Comparison of ENCODE assay signal across 9 cellular contexts in genomic region chr15:101070024-101070423, GRCh38.
DNase-seq lines count a peak whose midpoint lies in the region; ATAC-seq and TF ChIP-seq lines count a peak whose summit lies in the region.
"Had no signal": no experiment of that assay in that cellular context is flagged by ENCODE, and none has a peak within 500 bp of the region (broad histone marks: within the 10 kb centered on the region; RNA-seq: fewer than 3 reads in every experiment).

No MANE protein-coding gene starts in this region.

- H3K27me3 Mint-ChIP-seq in activated naive CD8-positive, alpha-beta T cell: no peaks in the 10 kb centered on the region
- no peaks in the 10 kb centered on the region for H3K27me3 Mint-ChIP-seq in stimulated activated naive B cell treated with anti-CD40 and anti-IgM and Interleukin-4, amounts not matched to agents 10 μg/mL and 1 μg/mL and 100 μg/mL, for 72 hours

- H3K9me3 Mint-ChIP-seq in activated naive CD8-positive, alpha-beta T cell (ENCODE audit: low read depth): no peaks in the 10 kb centered on the region
- no peaks in the 10 kb centered on the region for H3K9me3 Mint-ChIP-seq in stimulated activated naive B cell treated with anti-CD40 and anti-IgM and Interleukin-4, amounts not matched to agents 10 μg/mL and 1 μg/mL and 100 μg/mL, for 72 hours

- H3K27me3 ChIP-seq in HUES64 (ENCODE audit: insufficient read depth, low read length) (no peaks in the 10 kb centered on the region), iPS-20b (ENCODE audit: insufficient read depth, low read length) (no peaks in the 10 kb centered on the region)

- peak overlapping the region; percentile 50 for H3K27ac Mint-ChIP-seq in activated naive CD8-positive, alpha-beta T cell
- peak overlapping the region; percentile 68 for H3K27ac Mint-ChIP-seq in stimulated activated naive B cell treated with anti-CD40 and anti-IgM and Interleukin-4, amounts not matched to agents 10 μg/mL and 1 μg/mL and 100 μg/mL, for 72 hours

- H3K9ac ChIP-seq in HUES64 (ENCODE audit: low read depth, low read length) (peak overlapping the region; percentile 82), iPS-20b (ENCODE audit: low read depth, low read length) (peak overlapping the region; percentile 92)

- H3K9me3 ChIP-seq in HUES64 (ENCODE audit: insufficient read depth, low read depth, low read length): peaks cover 9% of the 10 kb centered on the region; the same call in 1 of the 2 replicates
- no peaks in the 10 kb centered on the region for H3K9me3 ChIP-seq in iPS-20b (ENCODE audit: insufficient read depth, low read depth, low read length)

- H3K4me3 ChIP-seq in HUES64 (ENCODE audit: low read length) (no peak overlapping the region), iPS-20b (ENCODE audit: low read length) (peak overlapping the region; percentile 13; the same call in 1 of the 2 replicates)

- whole genome bisulfite sequencing in HUES64: 69% methylated on average over 6 of the region's 6 CpGs

- ATAC-seq in stimulated activated naive B cell treated with anti-CD40 and anti-IgM and Interleukin-4, amounts not matched to agents 10 μg/mL and 1 μg/mL and 100 μg/mL, for 72 hours (replicated peaks): no peak
- ATAC-seq in GM21390 (IDR thresholded peaks at IDR 0.05; ENCODE audit: unreplicated experiment) (no peak), HG03097 (IDR thresholded peaks at IDR 0.05; ENCODE audit: low FRiP score, unreplicated experiment) (no peak)

- H3K36me3 Mint-ChIP-seq in activated naive CD8-positive, alpha-beta T cell: no peaks in the 10 kb centered on the region
- peaks cover 40 to 56% of the 10 kb centered on the region in 2 donors for H3K36me3 Mint-ChIP-seq in stimulated activated naive B cell treated with anti-CD40 and anti-IgM and Interleukin-4, amounts not matched to agents 10 μg/mL and 1 μg/mL and 100 μg/mL, for 72 hours

- H3K4me1 ChIP-seq in HUES64 (ENCODE audit: insufficient read depth, low read length) (peaks cover 36% of the 10 kb centered on the region), iPS-20b (ENCODE audit: insufficient read depth, low read length) (peaks cover 33% of the 10 kb centered on the region)

- H3K36me3 ChIP-seq in HUES64 (ENCODE audit: insufficient read depth, low read length): no peaks in the 10 kb centered on the region
- no peaks in the 10 kb centered on the region for H3K36me3 ChIP-seq in iPS-20b (ENCODE audit: insufficient read depth, low read depth, low read length)

- H3K4me3 Mint-ChIP-seq in activated naive CD8-positive, alpha-beta T cell: no peak overlapping the region
- no peak overlapping the region for H3K4me3 Mint-ChIP-seq in stimulated activated naive B cell treated with anti-CD40 and anti-IgM and Interleukin-4, amounts not matched to agents 10 μg/mL and 1 μg/mL and 100 μg/mL, for 72 hours

- H3K4me1 Mint-ChIP-seq in activated naive CD8-positive, alpha-beta T cell (ENCODE audit: low read depth): peaks cover 8% of the 10 kb centered on the region
- peaks cover 3 to 13% of the 10 kb centered on the region in 2 donors for H3K4me1 Mint-ChIP-seq in stimulated activated naive B cell treated with anti-CD40 and anti-IgM and Interleukin-4, amounts not matched to agents 10 μg/mL and 1 μg/mL and 100 μg/mL, for 72 hours

- no peak for TF ChIP-seq CTCF in GM10266 (IDR thresholded peaks at IDR 0.05; ENCODE audit: control insufficient read depth, insufficient read depth, low read depth, missing control alignments)

- DNase-seq in stimulated activated naive B cell treated with anti-CD40 and anti-IgM and Interleukin-4, amounts not matched to agents 10 μg/mL and 1 μg/mL and 100 μg/mL, for 72 hours: no peak
- no peak for DNase-seq in G401 (ENCODE audit: low spot score)
- DNase-seq in GM10266 (ENCODE audit: extremely low spot score): no peak
- DNase-seq: SHP77 treated with DMSO at 0.1 percent for 48 hours had no signal

- peak overlapping the region; percentile 96 for H3K27ac ChIP-seq in HUES64 (ENCODE audit: low read depth, low read length)
- peak overlapping the region; percentile 92 for H3K27ac ChIP-seq in iPS-20b (ENCODE audit: low read length)

- in situ Hi-C loops in G401 (cut with HindIII; ENCODE audit: low sequenced_read_pairs): no loop called here
